Comparison of ENCODE assay signal across 15 cellular contexts in genomic region chr3:122773856-122774535, GRCh38. TPM values are rescaled to one million over a fixed set of nuclear protein-coding genes. Genes with fewer than 3 reads are reported as not detected.
DNase-seq lines count a peak whose midpoint lies in the region; ATAC-seq, FAIRE-seq and TF ChIP-seq lines count a peak whose summit lies in the region.
"Had no signal": no experiment of that assay in that cellular context is flagged by ENCODE, and none has a peak within 500 bp of the region (broad histone marks: within the 10 kb centered on the region; RNA-seq: fewer than 3 reads in every experiment).

No MANE protein-coding gene starts in this region.

- BruUV-seq in Calu3 (replicated peaks; lab: Mats Ljungman, UMichigan) = no TSS peak

- H3K4me2 ChIP-seq in astrocyte (ENCODE audit: low read length) = no peak overlapping the region

- H3K9me3 Mint-ChIP-seq in activated T-cell treated with anti-CD3 and anti-CD28 coated beads, Interleukin-2, amount 50 U/mL, for 72 hours = no peaks in the 10 kb centered on the region
- H3K9me3 Mint-ChIP-seq in activated T-cell treated with anti-CD3 and anti-CD28 coated beads, Interleukin-2, amount 50 U/mL, for 24 hours = no peaks in the 10 kb centered on the region
- no peaks in the 10 kb centered on the region for H3K9me3 Mint-ChIP-seq in astrocyte (ENCODE audit: unreplicated experiment)
- no peaks in the 10 kb centered on the region for H3K9me3 Mint-ChIP-seq in stimulated activated naive B cell treated with anti-CD40 and anti-IgM and Interleukin-4, amounts not matched to agents 10 μg/mL and 1 μg/mL and 100 μg/mL, for 72 hours
- H3K9me3 Mint-ChIP-seq in Calu3 (ENCODE audit: low read depth, unreplicated experiment) = no peaks in the 10 kb centered on the region

- CTCF ChIA-PET in Calu3 (lab: Charles Lee) = no interaction called here

- H2AFZ ChIP-seq in astrocyte (ENCODE audit: low read depth, low read length) = no peak overlapping the region

- H3K27ac ChIP-seq in astrocyte (ENCODE audit: low read depth, low read length) = no peak overlapping the region

- no peaks in the 10 kb centered on the region for H3K27me3 ChIP-seq in astrocyte (ENCODE audit: insufficient read depth, low read length)

- no peaks in the 10 kb centered on the region for H3K9me3 ChIP-seq in astrocyte (ENCODE audit: insufficient read depth, low read depth, low read length)

- no peak overlapping the region for H3K4me3 Mint-ChIP-seq in activated T-cell treated with anti-CD3 and anti-CD28 coated beads, Interleukin-2, amount 50 U/mL, for 72 hours
- no peak overlapping the region for H3K4me3 Mint-ChIP-seq in activated T-cell treated with anti-CD3 and anti-CD28 coated beads, Interleukin-2, amount 50 U/mL, for 24 hours
- H3K4me3 Mint-ChIP-seq in astrocyte (ENCODE audit: unreplicated experiment) (no peak overlapping the region), Calu3 (ENCODE audit: low read depth, unreplicated experiment) (no peak overlapping the region)
- H3K4me3 Mint-ChIP-seq in stimulated activated naive B cell treated with anti-CD40 and anti-IgM and Interleukin-4, amounts not matched to agents 10 μg/mL and 1 μg/mL and 100 μg/mL, for 72 hours = peak overlapping the region; percentile 5 to 41
- H3K4me3 Mint-ChIP-seq: activated CD4-positive, alpha-beta T cell treated with anti-CD3 and anti-CD28 coated beads for 36 hours had no signal

- no peak for ATAC-seq in activated T-cell treated with anti-CD3 and anti-CD28 coated beads, Interleukin-2, amount 50 U/mL, for 72 hours (replicated peaks in 1 of 2)
- peak; percentile 62 for ATAC-seq in HG02798 (IDR thresholded peaks at IDR 0.05; ENCODE audit: poor library complexity, unreplicated experiment)
- peak; percentile 87 for ATAC-seq in stimulated activated naive B cell treated with anti-CD40 and anti-IgM and Interleukin-4, amounts not matched to agents 10 μg/mL and 1 μg/mL and 100 μg/mL, for 72 hours (replicated peaks)

- no peaks in the 10 kb centered on the region for H3K4me1 Mint-ChIP-seq in activated T-cell treated with anti-CD3 and anti-CD28 coated beads, Interleukin-2, amount 50 U/mL, for 72 hours (ENCODE audit: low read depth)
- H3K4me1 Mint-ChIP-seq in activated T-cell treated with anti-CD3 and anti-CD28 coated beads, Interleukin-2, amount 50 U/mL, for 24 hours (ENCODE audit: low read depth) = no peaks in the 10 kb centered on the region
- H3K4me1 Mint-ChIP-seq in astrocyte (ENCODE audit: low read depth, unreplicated experiment) (peaks cover 7% of the 10 kb centered on the region), Calu3 (ENCODE audit: low read depth, unreplicated experiment) (no peaks in the 10 kb centered on the region)
- peaks cover 7 to 14% of the 10 kb centered on the region in 2 donors for H3K4me1 Mint-ChIP-seq in stimulated activated naive B cell treated with anti-CD40 and anti-IgM and Interleukin-4, amounts not matched to agents 10 μg/mL and 1 μg/mL and 100 μg/mL, for 72 hours
- H3K4me1 Mint-ChIP-seq: activated CD4-positive, alpha-beta T cell treated with anti-CD3 and anti-CD28 coated beads for 36 hours had no signal

- no peaks in the 10 kb centered on the region for H3K36me3 ChIP-seq in astrocyte (ENCODE audit: insufficient read depth, low read length)

- no peak overlapping the region for H3K9ac ChIP-seq in astrocyte (ENCODE audit: low read length)

- no peak overlapping the region for H3K4me3 ChIP-seq in astrocyte (ENCODE audit: insufficient read depth, low read depth, low read length)

- no peak for FAIRE-seq in astrocyte (lab: Jason Lieb, UNC)

- H3K27me3 Mint-ChIP-seq in activated T-cell treated with anti-CD3 and anti-CD28 coated beads, Interleukin-2, amount 50 U/mL, for 72 hours (ENCODE audit: low read depth) = no peaks in the 10 kb centered on the region
- no peaks in the 10 kb centered on the region for H3K27me3 Mint-ChIP-seq in activated T-cell treated with anti-CD3 and anti-CD28 coated beads, Interleukin-2, amount 50 U/mL, for 24 hours
- H3K27me3 Mint-ChIP-seq in astrocyte (ENCODE audit: low read depth, unreplicated experiment) (no peaks in the 10 kb centered on the region), Calu3 (ENCODE audit: unreplicated experiment) (no peaks in the 10 kb centered on the region)
- no peaks in the 10 kb centered on the region for H3K27me3 Mint-ChIP-seq in stimulated activated naive B cell treated with anti-CD40 and anti-IgM and Interleukin-4, amounts not matched to agents 10 μg/mL and 1 μg/mL and 100 μg/mL, for 72 hours
- H3K27me3 Mint-ChIP-seq: activated CD4-positive, alpha-beta T cell treated with anti-CD3 and anti-CD28 coated beads for 36 hours had no signal

- TF ChIP-seq CTCF in astrocyte (IDR thresholded peaks at IDR 0.05; ENCODE audit: insufficient read depth, low read depth, low read length) = no peak
- TF ChIP-seq CTCF in Calu3 (IDR thresholded peaks at IDR 0.05; ENCODE audit: unreplicated experiment) = no peak

- H3K27ac Mint-ChIP-seq in activated T-cell treated with anti-CD3 and anti-CD28 coated beads, Interleukin-2, amount 50 U/mL, for 72 hours = peak overlapping the region; percentile 35
- H3K27ac Mint-ChIP-seq in activated T-cell treated with anti-CD3 and anti-CD28 coated beads, Interleukin-2, amount 50 U/mL, for 24 hours = no peak overlapping the region
- H3K27ac Mint-ChIP-seq in astrocyte (ENCODE audit: unreplicated experiment) (peak overlapping the region; percentile 13), Calu3 (ENCODE audit: unreplicated experiment) (no peak overlapping the region)
- peak overlapping the region; percentile 72 for H3K27ac Mint-ChIP-seq in stimulated activated naive B cell treated with anti-CD40 and anti-IgM and Interleukin-4, amounts not matched to agents 10 μg/mL and 1 μg/mL and 100 μg/mL, for 72 hours
- H3K27ac Mint-ChIP-seq: activated CD4-positive, alpha-beta T cell treated with anti-CD3 and anti-CD28 coated beads for 36 hours had no signal

- H3K4me1 ChIP-seq in astrocyte (ENCODE audit: insufficient read depth, low read length) = no peaks in the 10 kb centered on the region

- intact Hi-C loops in Calu3 (cut with micrococcal nuclease; ENCODE audit: unreplicated experiment) = no loop called here

- DNase-seq in activated T-cell treated with anti-CD3 and anti-CD28 coated beads, Interleukin-2, amount 50 U/mL, for 72 hours = no peak
- no peak for DNase-seq in activated T-cell treated with anti-CD3 and anti-CD28 coated beads, Interleukin-2, amount 50 U/mL, for 24 hours
- DNase-seq in astrocyte (ENCODE audit: low read depth) (no peak), Calu3 (no peak), HPDE6-E6E7 (ENCODE audit: extremely low spot score) (no peak), NK-92 (lab: John Stamatoyannopoulos, UW; ENCODE audit: unreplicated experiment) (no peak)
- no peak for DNase-seq in stimulated activated naive B cell treated with anti-CD40 and anti-IgM and Interleukin-4, amounts not matched to agents 10 μg/mL and 1 μg/mL and 100 μg/mL, for 72 hours
- DNase-seq: 8988T; DMS153; hypothalamus; midbrain; NCI-H1436 treated with DMSO at 0.1 percent for 48 hours; NK-92 treated with Interleukin-12 subunit alpha and Interleukin-12 subunit beta, amount 100 ng/mL, for 24 hours had no signal

- no peaks in the 10 kb centered on the region for H3K79me2 ChIP-seq in astrocyte (ENCODE audit: insufficient read depth, low read length)

- no peaks in the 10 kb centered on the region for H3K36me3 Mint-ChIP-seq in activated T-cell treated with anti-CD3 and anti-CD28 coated beads, Interleukin-2, amount 50 U/mL, for 72 hours (ENCODE audit: insufficient read depth in 2 of 2)
- H3K36me3 Mint-ChIP-seq in activated T-cell treated with anti-CD3 and anti-CD28 coated beads, Interleukin-2, amount 50 U/mL, for 24 hours (ENCODE audit: low read depth) = peaks cover 25% of the 10 kb centered on the region
- peaks cover 3% of the 10 kb centered on the region for H3K36me3 Mint-ChIP-seq in astrocyte (ENCODE audit: low read depth, unreplicated experiment)
- peaks cover 7 to 14% of the 10 kb centered on the region in 2 donors for H3K36me3 Mint-ChIP-seq in stimulated activated naive B cell treated with anti-CD40 and anti-IgM and Interleukin-4, amounts not matched to agents 10 μg/mL and 1 μg/mL and 100 μg/mL, for 72 hours
- H3K36me3 Mint-ChIP-seq in Calu3 (ENCODE audit: insufficient read depth, unreplicated experiment) = no peaks in the 10 kb centered on the region

- H4K20me1 ChIP-seq in astrocyte (ENCODE audit: insufficient read depth, low read length) = no peaks in the 10 kb centered on the region

RNA-seq across cellular contexts. Expression of gene HSPBAP1, which starts 19.6 kb away (rescaled TPM):
- 1 to 10 TPM; 8.2 to 9.3 TPM for total RNA-seq in activated T-cell treated with anti-CD3 and anti-CD28 coated beads, Interleukin-2, amount 50 U/mL, for 72 hours
- 4.1 and 4.3 TPM in 2 replicates for total RNA-seq in astrocyte
- 8.1 and 8.9 TPM in 2 replicates for total RNA-seq in Calu3 (2022)

RNA-seq across cellular contexts. Expression of gene SLC49A4, which starts 20.9 kb away (rescaled TPM):
- total RNA-seq in activated T-cell treated with anti-CD3 and anti-CD28 coated beads, Interleukin-2, amount 50 U/mL, for 72 hours = 1 to 10 TPM; 2.9 to 3.5 TPM
- 18.0 and 18.4 TPM in 2 replicates for total RNA-seq in astrocyte
- total RNA-seq in Calu3 (2022) = 15.0 and 16.1 TPM in 2 replicates

Comparison
In these comparisons a context has a peak if more than half of its experiments do, and no peak if none do; other contexts are left out.
1. H3K27ac Mint-ChIP-seq: peak in activated T-cell treated with anti-CD3 and anti-CD28 coated beads, Interleukin-2, amount 50 U/mL, for 72 hours (single experiment), astrocyte (single experiment) and stimulated activated naive B cell treated with anti-CD40 and anti-IgM and Interleukin-4, amounts not matched to agents 10 μg/mL and 1 μg/mL and 100 μg/mL, for 72 hours (single experiment); none in activated T-cell treated with anti-CD3 and anti-CD28 coated beads, Interleukin-2, amount 50 U/mL, for 24 hours (single experiment) and Calu3 (single experiment).
2. ATAC-seq: peak in HG02798 (single experiment) and stimulated activated naive B cell treated with anti-CD40 and anti-IgM and Interleukin-4, amounts not matched to agents 10 μg/mL and 1 μg/mL and 100 μg/mL, for 72 hours (2 of 2); none in activated T-cell treated with anti-CD3 and anti-CD28 coated beads, Interleukin-2, amount 50 U/mL, for 72 hours (0 of 2).
3. H3K4me3 Mint-ChIP-seq: peak in stimulated activated naive B cell treated with anti-CD40 and anti-IgM and Interleukin-4, amounts not matched to agents 10 μg/mL and 1 μg/mL and 100 μg/mL, for 72 hours (2 of 2); none in activated T-cell treated with anti-CD3 and anti-CD28 coated beads, Interleukin-2, amount 50 U/mL, for 72 hours (0 of 2), activated T-cell treated with anti-CD3 and anti-CD28 coated beads, Interleukin-2, amount 50 U/mL, for 24 hours (single experiment), astrocyte (single experiment) and Calu3 (single experiment).